Comparison of ENCODE assay signal across 12 cellular contexts in genomic region chr2:81266106-81266505, GRCh38.
DNase-seq lines count a peak whose midpoint lies in the region; ATAC-seq, FAIRE-seq and TF ChIP-seq lines count a peak whose summit lies in the region.
"Had no signal": no experiment of that assay in that cellular context is flagged by ENCODE, and none has a peak within 500 bp of the region (broad histone marks: within the 10 kb centered on the region; RNA-seq: fewer than 3 reads in every experiment).

No MANE protein-coding gene starts in this region.

- TF ChIP-seq CTCF in GM13976 (IDR thresholded peaks at IDR 0.05; ENCODE audit: borderline replicate concordance, control extremely low read depth, extremely low read depth, insufficient read depth, missing control alignments) = peak; percentile 27
- TF ChIP-seq CTCF in PC-3 (conservative IDR thresholded peaks at IDR 0.05; ENCODE audit: low read depth, low read length) = peak; percentile 78

- in situ Hi-C loops in GM13976 (cut with MboI; ENCODE audit: low sequenced_read_pairs, unreplicated experiment) = no loop called here

- H3K27ac Mint-ChIP-seq in CD4-positive, alpha-beta memory T cell = no peak overlapping the region
- H3K27ac Mint-ChIP-seq: activated naive CD4-positive, alpha-beta T cell treated with anti-CD3 and anti-CD28 coated beads for 36 hours had no signal

- H3K4me1 Mint-ChIP-seq in CD4-positive, alpha-beta memory T cell = no peaks in the 10 kb centered on the region

- no peak overlapping the region for H3K4me2 ChIP-seq in PC-3 (ENCODE audit: low read length)

- no peak for TF ChIP-seq POLR2A in GM12892 (IDR thresholded peaks at IDR 0.05; ENCODE audit: low read depth, low read length)

- ATAC-seq in PC-3 (no peak), GM21619 (IDR thresholded peaks at IDR 0.05; ENCODE audit: unreplicated experiment) (no peak)

- H3K27me3 ChIP-seq in PC-3 (ENCODE audit: low read length) = no peaks in the 10 kb centered on the region
- H3K27me3 ChIP-seq in iPS DF 6.9 (ENCODE audit: control insufficient read depth, insufficient read depth, low read length) = no peaks in the 10 kb centered on the region
- no peaks in the 10 kb centered on the region for H3K27me3 ChIP-seq in CD4-positive, alpha-beta memory T cell (ENCODE audit: insufficient read depth, low read length)

- H3K4me1 ChIP-seq in PC-3 (ENCODE audit: insufficient read depth, low read length) (peaks cover 9% of the 10 kb centered on the region; the same call in 1 of the 2 replicates), iPS DF 6.9 (ENCODE audit: control insufficient read depth, insufficient read depth, low read length) (no peaks in the 10 kb centered on the region; the same call in 1 of the 2 replicates)
- H3K4me1 ChIP-seq in CD4-positive, alpha-beta memory T cell (ENCODE audit: insufficient read depth, low read length) = no peaks in the 10 kb centered on the region

- POLR2A ChIA-PET in PC-3 (lab: Charles Lee; ENCODE audit: unreplicated experiment) = no interaction called here
- POLR2A ChIA-PET in CD4-positive, alpha-beta memory T cell (lab: Charles Lee; ENCODE audit: partially characterized antibody) = no interaction called here

- no peaks in the 10 kb centered on the region for H4K20me1 ChIP-seq in PC-3 (ENCODE audit: low read length)

- no peak overlapping the region for H3K4me3 ChIP-seq in PC-3 (ENCODE audit: low read length)
- no peak overlapping the region for H3K4me3 ChIP-seq in iPS DF 6.9 (ENCODE audit: low read length)
- H3K4me3 ChIP-seq in CD4-positive, alpha-beta memory T cell (ENCODE audit: low read length in 2 of 2) = no peak overlapping the region

- DNase-seq in COLO829 (ENCODE audit: low spot score) (peak; percentile 1), GM13976 (ENCODE audit: low spot score) (no peak), PC-3 (peak; percentile 53), iPS DF 6.9 (ENCODE audit: low read depth, low spot score) (peak; percentile 43), GM12892 (ENCODE audit: insufficient read length) (no peak), NCI-H446 treated with DMSO at 0.1 percent for 48 hours (lab: John Stamatoyannopoulos, UW) (no peak)
- DNase-seq in CD4-positive, alpha-beta memory T cell = no peak
- DNase-seq: activated naive CD4-positive, alpha-beta T cell treated with anti-CD3 and anti-CD28 coated beads for 36 hours; dermis blood vessel endothelial cell; DMS79; hypothalamus had no signal

- no peaks in the 10 kb centered on the region for H3F3A ChIP-seq in PC-3 (ENCODE audit: low read length, unreplicated experiment)

- H3K9me3 ChIP-seq in PC-3 (ENCODE audit: low read length) = no peaks in the 10 kb centered on the region
- H3K9me3 ChIP-seq in iPS DF 6.9 (ENCODE audit: control insufficient read depth, insufficient read depth, low read length) = no peaks in the 10 kb centered on the region
- no peaks in the 10 kb centered on the region for H3K9me3 ChIP-seq in CD4-positive, alpha-beta memory T cell (ENCODE audit: control insufficient read depth in 1 of 2, low read length in 2 of 2)

- H3K27me3 Mint-ChIP-seq in CD4-positive, alpha-beta memory T cell = no peaks in the 10 kb centered on the region

- BruUV-seq in PC-3 (replicated peaks; lab: Mats Ljungman, UMichigan) = no TSS peak

- H3K27ac ChIP-seq in PC-3 (ENCODE audit: low read length) (no peak overlapping the region), iPS DF 6.9 (ENCODE audit: low read length) (no peak overlapping the region)
- no peak overlapping the region for H3K27ac ChIP-seq in CD4-positive, alpha-beta memory T cell (ENCODE audit: low read depth, low read length)

- H3K36me3 ChIP-seq in PC-3 (ENCODE audit: low read depth, low read length) (no peaks in the 10 kb centered on the region), iPS DF 6.9 (ENCODE audit: control insufficient read depth, insufficient read depth, low read length) (no peaks in the 10 kb centered on the region)
- no peaks in the 10 kb centered on the region for H3K36me3 ChIP-seq in CD4-positive, alpha-beta memory T cell (ENCODE audit: insufficient read depth, low read length)

- CTCF ChIA-PET in PC-3 (lab: Charles Lee) = no interaction called here
- CTCF ChIA-PET in CD4-positive, alpha-beta memory T cell (lab: Charles Lee; ENCODE audit: partially characterized antibody) = no interaction called here

- no peaks in the 10 kb centered on the region for H3K36me3 Mint-ChIP-seq in CD4-positive, alpha-beta memory T cell

- FAIRE-seq in GM12892 (lab: Jason Lieb, UNC) = no peak

- no CpG with 5 or more reads among the region's 1 CpG for WGBS in iPS DF 6.9 (ENCODE audit: insufficient coverage, insufficient read length)

- peaks cover 0 to 38% (median 25%) of the 10 kb centered on the region in 8 donors for H3K9me3 Mint-ChIP-seq in CD4-positive, alpha-beta memory T cell

- H3K4me3 Mint-ChIP-seq in CD4-positive, alpha-beta memory T cell = no peak overlapping the region
- H3K4me3 Mint-ChIP-seq: activated naive CD4-positive, alpha-beta T cell treated with anti-CD3 and anti-CD28 coated beads for 36 hours had no signal

- H2AFZ ChIP-seq in PC-3 (ENCODE audit: low read length) = no peak overlapping the region

- intact Hi-C loops in PC-3 (cut with micrococcal nuclease) = loop anchor here (10.0 kb wide), 1 partner anchor 629 kb away; no protein-coding TSS in a partner anchor
- intact Hi-C loops in CD4-positive, alpha-beta memory T cell (cut with micrococcal nuclease) = no loop called here

- H3K9ac ChIP-seq in PC-3 (ENCODE audit: low read length) = no peak overlapping the region

- no peaks in the 10 kb centered on the region for H3K79me2 ChIP-seq in PC-3 (ENCODE audit: low read length)

- no peaks in the 10 kb centered on the region for H3K9me2 ChIP-seq in PC-3 (replicated peaks; ENCODE audit: low read length)

Comparison
In these comparisons a context has a peak if more than half of its experiments do, and no peak if none do; other contexts are left out.
1. DNase-seq: peak in COLO829 (single experiment), PC-3 (single experiment) and iPS DF 6.9 (single experiment); none in GM13976 (single experiment), CD4-positive, alpha-beta memory T cell (0 of 5), GM12892 (single experiment) and NCI-H446 treated with DMSO at 0.1 percent for 48 hours (single experiment).